ENCODE assay signal across 29 cellular contexts in the genomic region with DNA sequence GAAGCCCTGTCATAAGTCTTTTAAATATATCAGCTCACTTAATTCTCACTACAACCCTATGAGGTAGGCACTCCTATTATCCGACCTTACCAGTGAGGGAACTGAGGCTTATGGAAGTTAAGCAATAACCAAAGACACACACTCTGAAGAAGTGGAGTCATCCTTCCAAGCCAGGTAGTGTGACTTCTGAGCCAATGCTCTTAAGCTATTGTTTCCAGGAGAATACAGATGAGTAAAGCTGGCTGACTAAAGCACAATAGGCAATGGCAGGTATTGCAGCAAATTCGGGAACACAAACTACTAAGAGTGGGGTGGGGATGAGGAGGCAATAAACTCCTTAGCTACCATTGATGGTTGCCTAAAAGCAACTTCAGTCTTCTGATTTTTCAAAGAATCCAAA.
"Had no signal": no experiment of that assay in that cellular context is flagged by ENCODE, and none has a peak within 500 bp of the region (broad histone marks: within the 10 kb centered on the region; RNA-seq: fewer than 3 reads in every experiment).

No MANE protein-coding gene starts in this region.

- DNase-seq: activated CD4-positive, alpha-beta memory T cell treated with anti-CD3 and anti-CD28 coated beads, Interleukin-2, amount 10 ng/mL, durations not matched to agents 7 days and 5 days; activated CD4-positive, alpha-beta T cell treated with anti-CD3 and anti-CD28 coated beads for 1 hour; activated CD4-positive, alpha-beta T cell treated with anti-CD3 and anti-CD28 coated beads for 4 hours; activated CD4-positive, alpha-beta T cell treated with anti-CD3 and anti-CD28 coated beads, Interleukin-2, amount 10 ng/mL, durations not matched to agents 7 days and 5 days; activated CD4-positive, alpha-beta T cell treated with anti-CD3 and anti-CD28 coated beads, Interleukin-2, amount 50 U/mL, for 4 hours; activated CD8-positive, alpha-beta memory T cell treated with anti-CD3 and anti-CD28 coated beads, Interleukin-2, amount 50 U/mL, for 48 hours; activated gamma-delta T cell; activated naive CD4-positive, alpha-beta T cell; activated naive CD4-positive, alpha-beta T cell treated with anti-CD3 and anti-CD28 coated beads, Interleukin-2, amount 10 ng/mL, durations not matched to agents 7 days and 5 days; activated naive CD8-positive, alpha-beta T cell treated with anti-CD3 and anti-CD28 coated beads, Interleukin-2, amount 10 ng/mL, durations not matched to agents 7 days and 5 days; activated T-cell treated with anti-CD3 and anti-CD28 coated beads for 4 hours; activated T-cell treated with anti-CD3 and anti-CD28 coated beads, Interleukin-2, amount 50 U/mL, for 24 hours; activated T-cell treated with anti-CD3 and anti-CD28 coated beads, Interleukin-2, amount 50 U/mL, for 72 hours; effector CD4-positive, alpha-beta T cell; effector memory CD8-positive, alpha-beta T cell; head of caudate nucleus; SW 1271; T-helper 1 cell; T-helper 17 cell; T1000 had no signal

- H3K4me3 Mint-ChIP-seq: activated CD4-positive, alpha-beta memory T cell treated with anti-CD3 and anti-CD28 coated beads, Interleukin-2, amount 10 ng/mL, durations not matched to agents 7 days and 5 days; activated CD4-positive, alpha-beta T cell treated with anti-CD3 and anti-CD28 coated beads, Interleukin-2, amount 10 ng/mL, durations not matched to agents 7 days and 5 days; activated naive CD4-positive, alpha-beta T cell treated with anti-CD3 and anti-CD28 coated beads, Interleukin-2, amount 10 ng/mL, durations not matched to agents 7 days and 5 days; activated naive CD8-positive, alpha-beta T cell treated with anti-CD3 and anti-CD28 coated beads, Interleukin-2, amount 10 ng/mL, durations not matched to agents 7 days and 5 days; activated T-cell treated with anti-CD3 and anti-CD28 coated beads, Interleukin-2, amount 50 U/mL, for 24 hours; activated T-cell treated with anti-CD3 and anti-CD28 coated beads, Interleukin-2, amount 50 U/mL, for 72 hours; brain; central memory CD8-positive, alpha-beta T cell; dendritic cell treated with granulocyte-macrophage colony-stimulating factor and Interleukin-4, amounts not matched to agents 40 ng/mL and 50 ng/mL, for 4 days; effector memory CD8-positive, alpha-beta T cell; T-helper 17 cell; T-helper 2 cell treated with Interferon-gamma antibody and Interleukin-4, amounts not matched to agents 5 μg/mL and 100 μg/mL, for 36 hours had no signal

- H3K36me3 ChIP-seq: ascending aorta, breast epithelium, esophagus muscularis mucosa had no signal

- H3K4me1 ChIP-seq: ascending aorta, breast epithelium, esophagus muscularis mucosa had no signal

- H3K9me3 Mint-ChIP-seq: activated CD4-positive, alpha-beta memory T cell treated with anti-CD3 and anti-CD28 coated beads, Interleukin-2, amount 10 ng/mL, durations not matched to agents 7 days and 5 days; activated CD4-positive, alpha-beta T cell treated with anti-CD3 and anti-CD28 coated beads, Interleukin-2, amount 10 ng/mL, durations not matched to agents 7 days and 5 days; activated naive CD4-positive, alpha-beta T cell treated with anti-CD3 and anti-CD28 coated beads, Interleukin-2, amount 10 ng/mL, durations not matched to agents 7 days and 5 days; activated naive CD4-positive, alpha-beta T cell treated with anti-CD3 and anti-CD28 coated beads, Interleukin-2, amount 50 U/mL, for 72 hours; activated T-cell treated with anti-CD3 and anti-CD28 coated beads, Interleukin-2, amount 50 U/mL, for 24 hours; activated T-cell treated with anti-CD3 and anti-CD28 coated beads, Interleukin-2, amount 50 U/mL, for 72 hours; T-helper 2 cell treated with Interferon-gamma antibody and Interleukin-4, amounts not matched to agents 5 μg/mL and 100 μg/mL, for 36 hours had no signal

- ATAC-seq: activated naive CD4-positive, alpha-beta T cell treated with anti-CD3 and anti-CD28 coated beads, Interleukin-2, amount 50 U/mL, for 72 hours; activated T-cell treated with anti-CD3 and anti-CD28 coated beads, Interleukin-2, amount 50 U/mL, for 72 hours; effector memory CD8-positive, alpha-beta T cell; T-helper 17 cell had no signal

- H3K4me3 ChIP-seq: ascending aorta, breast epithelium, coronary artery, esophagus muscularis mucosa had no signal

- H3K27me3 ChIP-seq: ascending aorta, breast epithelium, esophagus muscularis mucosa had no signal

- H3K27me3 Mint-ChIP-seq: activated naive CD4-positive, alpha-beta T cell treated with anti-CD3 and anti-CD28 coated beads, Interleukin-2, amount 10 ng/mL, durations not matched to agents 7 days and 5 days; central memory CD8-positive, alpha-beta T cell; dendritic cell treated with granulocyte-macrophage colony-stimulating factor and Interleukin-4, amounts not matched to agents 40 ng/mL and 50 ng/mL, for 4 days had no signal

- H3K9me3 ChIP-seq: ascending aorta, breast epithelium, esophagus muscularis mucosa had no signal

- H3K4me1 Mint-ChIP-seq: activated CD4-positive, alpha-beta memory T cell treated with anti-CD3 and anti-CD28 coated beads, Interleukin-2, amount 10 ng/mL, durations not matched to agents 7 days and 5 days; activated CD4-positive, alpha-beta T cell treated with anti-CD3 and anti-CD28 coated beads, Interleukin-2, amount 10 ng/mL, durations not matched to agents 7 days and 5 days; activated naive CD4-positive, alpha-beta T cell treated with anti-CD3 and anti-CD28 coated beads, Interleukin-2, amount 10 ng/mL, durations not matched to agents 7 days and 5 days; activated naive CD8-positive, alpha-beta T cell treated with anti-CD3 and anti-CD28 coated beads, Interleukin-2, amount 10 ng/mL, durations not matched to agents 7 days and 5 days; brain; central memory CD8-positive, alpha-beta T cell; T-helper 17 cell had no signal

- H3K27ac ChIP-seq: ascending aorta, breast epithelium, coronary artery, esophagus muscularis mucosa had no signal

- H3K27ac Mint-ChIP-seq: activated CD4-positive, alpha-beta memory T cell treated with anti-CD3 and anti-CD28 coated beads, Interleukin-2, amount 10 ng/mL, durations not matched to agents 7 days and 5 days; activated CD4-positive, alpha-beta T cell treated with anti-CD3 and anti-CD28 coated beads, Interleukin-2, amount 10 ng/mL, durations not matched to agents 7 days and 5 days; activated naive CD4-positive, alpha-beta T cell treated with anti-CD3 and anti-CD28 coated beads, Interleukin-2, amount 10 ng/mL, durations not matched to agents 7 days and 5 days; activated naive CD4-positive, alpha-beta T cell treated with anti-CD3 and anti-CD28 coated beads, Interleukin-2, amount 50 U/mL, for 72 hours; activated naive CD8-positive, alpha-beta T cell treated with anti-CD3 and anti-CD28 coated beads, Interleukin-2, amount 10 ng/mL, durations not matched to agents 7 days and 5 days; activated T-cell treated with anti-CD3 and anti-CD28 coated beads, Interleukin-2, amount 50 U/mL, for 24 hours; activated T-cell treated with anti-CD3 and anti-CD28 coated beads, Interleukin-2, amount 50 U/mL, for 72 hours; brain; dendritic cell treated with granulocyte-macrophage colony-stimulating factor and Interleukin-4, amounts not matched to agents 40 ng/mL and 50 ng/mL, for 4 days; effector memory CD8-positive, alpha-beta T cell; T-helper 17 cell; T-helper 2 cell treated with Interferon-gamma antibody and Interleukin-4, amounts not matched to agents 5 μg/mL and 100 μg/mL, for 36 hours had no signal

- H3K36me3 Mint-ChIP-seq: activated naive CD4-positive, alpha-beta T cell treated with anti-CD3 and anti-CD28 coated beads, Interleukin-2, amount 10 ng/mL, durations not matched to agents 7 days and 5 days; activated naive CD4-positive, alpha-beta T cell treated with anti-CD3 and anti-CD28 coated beads, Interleukin-2, amount 50 U/mL, for 72 hours; activated naive CD8-positive, alpha-beta T cell treated with anti-CD3 and anti-CD28 coated beads, Interleukin-2, amount 10 ng/mL, durations not matched to agents 7 days and 5 days; brain had no signal
